21 cellular contexts compared by ENCODE assay signal in the genomic region with DNA sequence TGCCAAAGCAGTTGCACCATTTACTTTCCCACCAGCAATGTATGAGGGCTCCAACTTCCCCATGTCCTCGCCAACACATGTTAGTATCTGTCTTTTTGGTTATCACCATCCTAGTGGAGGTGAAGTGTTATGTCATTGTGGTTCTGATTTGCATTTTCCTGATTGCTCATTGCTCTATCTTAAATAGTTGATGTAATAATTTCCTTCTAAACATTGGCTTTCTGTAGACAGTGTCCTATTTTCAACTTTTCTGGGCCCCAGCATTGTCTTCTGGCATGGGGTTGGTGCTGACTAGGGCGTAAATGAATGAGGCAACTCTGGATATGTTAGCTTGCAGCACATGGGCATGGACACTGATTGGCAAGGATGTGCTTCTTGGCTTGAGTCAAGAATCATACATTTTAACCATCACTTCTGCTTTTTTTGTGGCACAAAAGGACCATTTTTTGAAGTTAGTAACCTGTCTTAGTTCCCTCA. TPM values are rescaled to one million over a fixed set of nuclear protein-coding genes. Genes with fewer than 3 reads are reported as not detected.
DNase-seq lines count a peak whose midpoint lies in the region; ATAC-seq and TF ChIP-seq lines count a peak whose summit lies in the region.
"Had no signal": no experiment of that assay in that cellular context is flagged by ENCODE, and none has a peak within 500 bp of the region (broad histone marks: within the 10 kb centered on the region; RNA-seq: fewer than 3 reads in every experiment).

No MANE protein-coding gene starts in this region.

- no peak overlapping the region for H3K27ac ChIP-seq in adrenal gland
- H3K27ac ChIP-seq: esophagus muscularis mucosa, upper lobe of right lung, WERI-Rb-1 had no signal

- no peaks in the 10 kb centered on the region for H3K9me3 ChIP-seq in adrenal gland (replicated peaks in 1 of 3)
- H3K9me3 ChIP-seq: esophagus muscularis mucosa, upper lobe of right lung had no signal

- H3K9me3 Mint-ChIP-seq in activated naive CD8-positive, alpha-beta T cell treated with anti-CD3 and anti-CD28 coated beads, Interleukin-2, amount 50 U/mL, for 24 hours = no peaks in the 10 kb centered on the region
- no peaks in the 10 kb centered on the region for H3K9me3 Mint-ChIP-seq in stimulated activated naive CD8-positive, alpha-beta T cell treated with anti-CD3 and anti-CD28 coated beads, Interleukin-15, amount 100 ng/mL, for 72 hours
- H3K9me3 Mint-ChIP-seq: activated CD4-positive, alpha-beta memory T cell treated with anti-CD3 and anti-CD28 coated beads, Interleukin-2, amount 10 ng/mL, durations not matched to agents 7 days and 5 days; naive thymus-derived CD8-positive, alpha-beta T cell had no signal

- H3K4me3 ChIP-seq in adrenal gland = no peak overlapping the region
- H3K4me3 ChIP-seq: esophagus muscularis mucosa, upper lobe of right lung had no signal

- no peak for TF ChIP-seq POLR2A in adrenal gland (IDR thresholded peaks at IDR 0.05)

- peaks cover 48% of the 10 kb centered on the region for H3K4me1 Mint-ChIP-seq in activated naive CD8-positive, alpha-beta T cell treated with anti-CD3 and anti-CD28 coated beads, Interleukin-2, amount 50 U/mL, for 24 hours
- peaks cover 18% of the 10 kb centered on the region for H3K4me1 Mint-ChIP-seq in stimulated activated naive CD8-positive, alpha-beta T cell treated with anti-CD3 and anti-CD28 coated beads, Interleukin-15, amount 100 ng/mL, for 72 hours

- intact Hi-C loops in adrenal gland (cut with DNase I) = no loop called here

- H3K36me3 ChIP-seq in adrenal gland (replicated peaks in 1 of 2) = no peaks in the 10 kb centered on the region
- H3K36me3 ChIP-seq: esophagus muscularis mucosa, upper lobe of right lung, WERI-Rb-1 had no signal

- TF ChIP-seq CTCF in adrenal gland (IDR thresholded peaks at IDR 0.05) = no peak

- DNase-seq in SKM-1 treated with dmso at 0.1 percent for 144 hours (lab: John Stamatoyannopoulos, UW; ENCODE audit: unreplicated experiment) = peak; percentile 55
- no peak for DNase-seq in SKM-1 (lab: John Stamatoyannopoulos, UW; ENCODE audit: unreplicated experiment)
- peak; percentile 71 for DNase-seq in NAMALWA (ENCODE audit: low spot score)
- DNase-seq in activated naive CD8-positive, alpha-beta T cell treated with anti-CD3 and anti-CD28 coated beads, Interleukin-2, amount 50 U/mL, for 24 hours = no peak
- no peak for DNase-seq in stimulated activated naive CD8-positive, alpha-beta T cell treated with anti-CD3 and anti-CD28 coated beads, Interleukin-15, amount 100 ng/mL, for 72 hours
- DNase-seq in GDM1 (lab: John Stamatoyannopoulos, UW) = no peak
- no peak for DNase-seq in adrenal gland
- no peak for DNase-seq in NCI-H446 (lab: John Stamatoyannopoulos, UW)
- DNase-seq: activated CD4-positive, alpha-beta memory T cell treated with anti-CD3 and anti-CD28 coated beads, Interleukin-2, amount 10 ng/mL, durations not matched to agents 7 days and 5 days; activated naive CD4-positive, alpha-beta T cell treated with Interleukin-2 at 50 U/mL for 16 hours; cerebellar nuclear complex; effector CD4-positive, alpha-beta T cell; Kasumi-1; mesenchymal stem cell; naive thymus-derived CD8-positive, alpha-beta T cell; stimulated activated CD4-positive, alpha-beta T cell treated with anti-CD3 and anti-CD28 coated beads, Interleukin-1b, Interleukin-23, amount 100 ng/mL, for 48 hours; T-helper 1 cell; upper lobe of right lung; WERI-Rb-1 had no signal

- peak overlapping the region; percentile 7 for H3K27ac Mint-ChIP-seq in activated naive CD8-positive, alpha-beta T cell treated with anti-CD3 and anti-CD28 coated beads, Interleukin-2, amount 50 U/mL, for 24 hours
- no peak overlapping the region for H3K27ac Mint-ChIP-seq in stimulated activated naive CD8-positive, alpha-beta T cell treated with anti-CD3 and anti-CD28 coated beads, Interleukin-15, amount 100 ng/mL, for 72 hours
- H3K27ac Mint-ChIP-seq: activated CD4-positive, alpha-beta memory T cell treated with anti-CD3 and anti-CD28 coated beads, Interleukin-2, amount 10 ng/mL, durations not matched to agents 7 days and 5 days had no signal

- WGBS in adrenal gland, 4 donors = 71 to 77% (median 75%) methylated on average over 2 of the region's 2 CpGs

- H3K27me3 ChIP-seq in adrenal gland = no peaks in the 10 kb centered on the region
- H3K27me3 ChIP-seq: esophagus muscularis mucosa, upper lobe of right lung had no signal

- no peaks in the 10 kb centered on the region for H3K27me3 Mint-ChIP-seq in activated naive CD8-positive, alpha-beta T cell treated with anti-CD3 and anti-CD28 coated beads, Interleukin-2, amount 50 U/mL, for 24 hours
- peaks cover 6% of the 10 kb centered on the region for H3K27me3 Mint-ChIP-seq in stimulated activated naive CD8-positive, alpha-beta T cell treated with anti-CD3 and anti-CD28 coated beads, Interleukin-15, amount 100 ng/mL, for 72 hours
- H3K27me3 Mint-ChIP-seq: activated CD4-positive, alpha-beta memory T cell treated with anti-CD3 and anti-CD28 coated beads, Interleukin-2, amount 10 ng/mL, durations not matched to agents 7 days and 5 days had no signal

- H3K4me3 Mint-ChIP-seq in activated naive CD8-positive, alpha-beta T cell treated with anti-CD3 and anti-CD28 coated beads, Interleukin-2, amount 50 U/mL, for 24 hours = no peak overlapping the region
- no peak overlapping the region for H3K4me3 Mint-ChIP-seq in stimulated activated naive CD8-positive, alpha-beta T cell treated with anti-CD3 and anti-CD28 coated beads, Interleukin-15, amount 100 ng/mL, for 72 hours
- H3K4me3 Mint-ChIP-seq: activated CD4-positive, alpha-beta memory T cell treated with anti-CD3 and anti-CD28 coated beads, Interleukin-2, amount 10 ng/mL, durations not matched to agents 7 days and 5 days had no signal

- H3K4me1 ChIP-seq in adrenal gland (replicated peaks in 1 of 2) = no peaks in the 10 kb centered on the region
- H3K4me1 ChIP-seq: esophagus muscularis mucosa had no signal

- peak; percentile 11 for ATAC-seq in activated naive CD8-positive, alpha-beta T cell treated with anti-CD3 and anti-CD28 coated beads, Interleukin-2, amount 50 U/mL, for 24 hours
- peak; percentile 31 for ATAC-seq in stimulated activated naive CD8-positive, alpha-beta T cell treated with anti-CD3 and anti-CD28 coated beads, Interleukin-15, amount 100 ng/mL, for 72 hours
- ATAC-seq: naive thymus-derived CD8-positive, alpha-beta T cell; Right ventricle myocardium inferior; upper lobe of right lung had no signal

- H3K36me3 Mint-ChIP-seq in activated naive CD8-positive, alpha-beta T cell treated with anti-CD3 and anti-CD28 coated beads, Interleukin-2, amount 50 U/mL, for 24 hours (ENCODE audit: low read depth) = peaks cover 2% of the 10 kb centered on the region
- H3K36me3 Mint-ChIP-seq: naive thymus-derived CD8-positive, alpha-beta T cell had no signal

RNA-seq across cellular contexts. Expression of gene PLCG2, which starts 25.1 kb away (rescaled TPM):
- total RNA-seq in adrenal gland = 10 to 100 TPM in 5 of 8 donors, 1 to 10 TPM in 3; 4.8 to 47.2 (median 10.9) TPM
- 10 to 100 TPM in 1 of 3 donors, 1 to 10 TPM in 2; 5.1 to 47.6 (median 8.3) TPM for polyA plus RNA-seq in adrenal gland

Comparison
In these comparisons a context has a peak if more than half of its experiments do, and no peak if none do; other contexts are left out.
1. DNase-seq: peak in SKM-1 treated with dmso at 0.1 percent for 144 hours (single experiment) and NAMALWA (single experiment); none in SKM-1 (single experiment), activated naive CD8-positive, alpha-beta T cell treated with anti-CD3 and anti-CD28 coated beads, Interleukin-2, amount 50 U/mL, for 24 hours (single experiment), stimulated activated naive CD8-positive, alpha-beta T cell treated with anti-CD3 and anti-CD28 coated beads, Interleukin-15, amount 100 ng/mL, for 72 hours (0 of 2), GDM1 (single experiment), adrenal gland (0 of 7) and NCI-H446 (0 of 2).